In the genomic region with DNA sequence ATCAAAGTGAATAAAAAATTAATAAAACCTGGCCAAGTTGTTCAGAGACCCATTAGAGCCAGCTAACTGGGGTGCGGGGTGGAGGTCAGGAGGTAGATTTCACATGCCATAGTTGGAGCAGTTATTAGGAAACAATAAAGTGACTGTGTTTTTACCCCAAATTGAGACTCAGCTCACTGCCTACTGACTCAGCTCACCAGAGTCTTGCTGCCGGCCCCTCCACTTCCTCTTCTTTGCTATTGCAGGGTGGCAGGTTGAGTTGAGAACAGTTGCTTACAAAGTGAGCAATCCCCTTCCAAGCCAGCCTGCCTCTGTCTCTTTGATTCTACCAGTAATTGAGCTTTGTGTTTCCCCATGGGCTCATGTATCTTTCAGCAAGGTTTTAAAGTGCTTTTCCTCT, we compare ENCODE assay signal across 10 cellular contexts. TPM values are rescaled to one million over a fixed set of nuclear protein-coding genes. Genes with fewer than 3 reads are reported as not detected.
DNase-seq lines count a peak whose midpoint lies in the region; ATAC-seq lines count a peak whose summit lies in the region.
"Had no signal": no experiment of that assay in that cellular context is flagged by ENCODE, and none has a peak within 500 bp of the region (broad histone marks: within the 10 kb centered on the region; RNA-seq: fewer than 3 reads in every experiment).

No MANE protein-coding gene starts in this region.

- intact Hi-C loops in posterior vena cava (cut with DNase I), result no loop called here

- H2AK5ac ChIP-seq in neuronal stem cell (ENCODE audit: low read depth, low read length), result no peak overlapping the region

- no peak overlapping the region for H4K8ac ChIP-seq in neuronal stem cell (ENCODE audit: low read depth, low read length)

- H3K18ac ChIP-seq in neuronal stem cell (ENCODE audit: low read length), result no peak overlapping the region

- no peak overlapping the region for H3K9ac ChIP-seq in neuronal stem cell (ENCODE audit: low read depth, low read length, poor library complexity)

- WGBS in neuronal stem cell (ENCODE audit: extremely low coverage in 2 of 2, insufficient read length in 2 of 2, insufficient replicate concordance in 1 of 2), 2 donors, result no CpG with 5 or more reads among the region's 2 CpGs

- H2BK15ac ChIP-seq in neuronal stem cell (ENCODE audit: low read length), result no peak overlapping the region

- no peak overlapping the region for H3K14ac ChIP-seq in neuronal stem cell (ENCODE audit: low read length)

- H3K79me1 ChIP-seq in neuronal stem cell (ENCODE audit: low read depth, low read length), result no peaks in the 10 kb centered on the region

- DNase-seq in NAMALWA (ENCODE audit: low spot score) (peak; percentile 20), posterior vena cava (ENCODE audit: low spot score) (peak; percentile 80), neuronal stem cell (ENCODE audit: low spot score) (no peak), D341Med (ENCODE audit: low spot score) (no peak), GF-D8 (lab: John Stamatoyannopoulos, UW) (no peak)
- DNase-seq in activated effector memory CD4-positive, alpha-beta T cell treated with anti-CD3 and anti-CD28 coated beads, Interleukin-2, amount 50 U/mL, for 16 hours, result peak; percentile 75
- DNase-seq: amygdala, NCI-H2029 treated with DMSO at 0.1 percent for 48 hours had no signal

- H4K91ac ChIP-seq in neuronal stem cell (ENCODE audit: low read depth, low read length, poor library complexity), result no peak overlapping the region

- H3K27ac ChIP-seq in neuronal stem cell (replicated peaks; ENCODE audit: low read length), result no peak overlapping the region

- no peak overlapping the region for H2BK12ac ChIP-seq in neuronal stem cell (ENCODE audit: low read length)

- H3K23ac ChIP-seq in neuronal stem cell (ENCODE audit: low read depth, low read length, poor library complexity), result no peak overlapping the region

- no peak overlapping the region for H3K4me2 ChIP-seq in neuronal stem cell (ENCODE audit: insufficient read depth, low read length, poor library complexity, severe bottlenecking)

- H2BK120ac ChIP-seq in neuronal stem cell (ENCODE audit: low read depth, low read length), result no peak overlapping the region

- H2AFZ ChIP-seq in neuronal stem cell (ENCODE audit: low read length), result no peak overlapping the region

- H3K4me1 ChIP-seq in neuronal stem cell (ENCODE audit: control insufficient read depth in 2 of 2, insufficient read depth in 1 of 2, low read depth in 1 of 2, low read length in 2 of 2), result peaks cover 5 to 6% of the 10 kb centered on the region in 2 donors

- H3K36me3 ChIP-seq in neuronal stem cell (replicated peaks in 1 of 2; ENCODE audit: control insufficient read depth in 2 of 2, insufficient read depth in 2 of 2, low read length in 2 of 2), result peaks cover 0 to 24% of the 10 kb centered on the region in 2 donors

- H2BK5ac ChIP-seq in neuronal stem cell (ENCODE audit: low read length), result no peak overlapping the region

- peaks cover 0 to 4% of the 10 kb centered on the region in 2 donors for H3K9me3 ChIP-seq in neuronal stem cell (replicated peaks in 1 of 2; ENCODE audit: control insufficient read depth in 2 of 2, insufficient read depth in 1 of 2, low read depth in 1 of 2, low read length in 2 of 2)

- ATAC-seq in GM18868 (IDR thresholded peaks at IDR 0.05; ENCODE audit: unreplicated experiment), result peak; percentile 48
- ATAC-seq in HG03439 (IDR thresholded peaks at IDR 0.05; ENCODE audit: unreplicated experiment), result no peak

- no peak overlapping the region for H3K4me3 ChIP-seq in neuronal stem cell (ENCODE audit: low read length in 2 of 2)

- no peaks in the 10 kb centered on the region for H3K27me3 ChIP-seq in neuronal stem cell (ENCODE audit: control insufficient read depth in 3 of 3, insufficient read depth in 3 of 3, low read depth in 1 of 3, low read length in 3 of 3)

- no peak overlapping the region for H3K4ac ChIP-seq in neuronal stem cell (ENCODE audit: low read length)

RNA-seq across cellular contexts. Expression of a gene that starts 12.9 kb away (rescaled TPM):
- total RNA-seq in posterior vena cava, result 1 to 10 TPM; 2.8 to 4.0 TPM
- polyA plus RNA-seq in neuronal stem cell (2013, experiment 1 of 2), result 8.4 TPM
- 9.0 TPM for polyA plus RNA-seq in neuronal stem cell (2013, experiment 2 of 2)

Comparison
In these comparisons a context has a peak if more than half of its experiments do, and no peak if none do; other contexts are left out.
1. DNase-seq: peak in NAMALWA (single experiment), activated effector memory CD4-positive, alpha-beta T cell treated with anti-CD3 and anti-CD28 coated beads, Interleukin-2, amount 50 U/mL, for 16 hours (single experiment) and posterior vena cava (single experiment); none in neuronal stem cell (single experiment), D341Med (single experiment) and GF-D8 (single experiment).